16 cellular contexts compared by ENCODE assay signal in the genomic region with DNA sequence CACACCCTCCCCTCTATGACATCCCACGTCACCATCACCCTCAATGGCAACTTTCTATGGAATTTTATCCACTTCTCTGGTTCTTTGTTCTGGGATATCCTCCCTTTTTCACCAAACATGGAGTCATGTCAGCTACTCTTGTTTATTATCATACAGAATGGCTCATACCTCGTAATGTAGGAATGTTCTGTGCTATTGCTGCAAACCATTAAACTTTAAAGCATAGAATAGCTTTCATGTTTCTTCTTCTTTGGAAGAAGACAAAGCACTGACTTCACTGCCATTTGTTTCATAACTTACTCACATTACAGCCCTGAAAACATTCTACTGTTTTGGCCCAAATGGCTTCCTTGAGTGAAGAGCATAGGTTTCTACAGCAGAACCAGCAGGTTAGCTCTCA.
A peak's percentile ranks its signal among the peaks of the same experiment; 100 is the strongest.
DNase-seq lines count a peak whose midpoint lies in the region; FAIRE-seq and TF ChIP-seq lines count a peak whose summit lies in the region.
"Had no signal": no experiment of that assay in that cellular context is flagged by ENCODE, and none has a peak within 500 bp of the region (broad histone marks: within the 10 kb centered on the region; RNA-seq: fewer than 3 reads in every experiment).

No MANE protein-coding gene starts in this region.

- peak overlapping the region; percentile 40 for H3K9ac ChIP-seq in astrocyte (ENCODE audit: low read length)

- no peak overlapping the region for H2AFZ ChIP-seq in ACC112 (ENCODE audit: low read length, unreplicated experiment)
- no peak overlapping the region for H2AFZ ChIP-seq in astrocyte (ENCODE audit: low read depth, low read length)
- no peak overlapping the region for H2AFZ ChIP-seq in osteoblast (ENCODE audit: low read length)

- H3K4me2 ChIP-seq in astrocyte (ENCODE audit: low read length) (peak overlapping the region; percentile 70), osteoblast (ENCODE audit: insufficient read depth, low read length) (no peak overlapping the region)

- in situ Hi-C loops in GM13977 (cut with MboI; ENCODE audit: low pct_unique_long_range_greater_than_20kb, low sequenced_read_pairs, unreplicated experiment) = no loop called here

- H3K4me1 ChIP-seq in ACC112 (ENCODE audit: control insufficient read depth, insufficient read depth, low read length, unreplicated experiment) = peaks cover 16% of the 10 kb centered on the region
- H3K4me1 ChIP-seq in astrocyte (ENCODE audit: insufficient read depth, low read length) = peaks cover 19% of the 10 kb centered on the region
- H3K4me1 ChIP-seq in osteoblast (ENCODE audit: insufficient read depth, low read length) = peaks cover 25% of the 10 kb centered on the region
- H3K4me1 ChIP-seq: HAP-1 had no signal

- FAIRE-seq in astrocyte (lab: Jason Lieb, UNC) = no peak
- FAIRE-seq: A204.1 had no signal

- H3K27me3 ChIP-seq in ACC112 (ENCODE audit: insufficient read depth, low read length) (no peaks in the 10 kb centered on the region), astrocyte (ENCODE audit: insufficient read depth, low read length) (no peaks in the 10 kb centered on the region), osteoblast (ENCODE audit: insufficient read depth, low read length) (no peaks in the 10 kb centered on the region)

- no peaks in the 10 kb centered on the region for H3K36me3 Mint-ChIP-seq in astrocyte (ENCODE audit: low read depth, unreplicated experiment)
- H3K36me3 Mint-ChIP-seq: CD14-positive monocyte had no signal

- no peaks in the 10 kb centered on the region for H3K36me3 ChIP-seq in ACC112 (ENCODE audit: insufficient read depth, low read length)
- H3K36me3 ChIP-seq in astrocyte (ENCODE audit: insufficient read depth, low read length) = no peaks in the 10 kb centered on the region
- no peaks in the 10 kb centered on the region for H3K36me3 ChIP-seq in osteoblast (ENCODE audit: insufficient read depth, low read length)
- H3K36me3 ChIP-seq: HAP-1 had no signal

- 0 out of 2 replicates have a peak overlapping the region, but pooled peaks have one; percentile 56 for H3K27ac ChIP-seq in ACC112 (ENCODE audit: low read depth, low read length)
- peak overlapping the region; percentile 91 for H3K27ac ChIP-seq in astrocyte (ENCODE audit: low read depth, low read length)
- peak overlapping the region; percentile 67 for H3K27ac ChIP-seq in osteoblast (ENCODE audit: low read depth, low read length)

- H3K4me3 ChIP-seq in ACC112 (ENCODE audit: low read depth, low read length) (no peak overlapping the region), astrocyte (ENCODE audit: insufficient read depth, low read depth, low read length) (no peak overlapping the region), fibroblast of the aortic adventitia (ENCODE audit: low read depth, low read length) (no peak overlapping the region), osteoblast (ENCODE audit: insufficient read depth, low read length) (no peak overlapping the region)
- H3K4me3 ChIP-seq: HAP-1 had no signal

- H3K9me3 ChIP-seq in astrocyte (ENCODE audit: insufficient read depth, low read depth, low read length) = no peaks in the 10 kb centered on the region
- H3K9me3 ChIP-seq in osteoblast (ENCODE audit: low read depth, low read length) = no peaks in the 10 kb centered on the region
- H3K9me3 ChIP-seq: HAP-1 had no signal

- H3K4me1 Mint-ChIP-seq in astrocyte (ENCODE audit: low read depth, unreplicated experiment) = peaks cover 31% of the 10 kb centered on the region

- H3K4me3 Mint-ChIP-seq in astrocyte (ENCODE audit: unreplicated experiment) = no peak overlapping the region
- H3K4me3 Mint-ChIP-seq: CD14-positive monocyte, IgD-negative memory B cell had no signal

- no peak overlapping the region for H3K27ac Mint-ChIP-seq in astrocyte (ENCODE audit: unreplicated experiment)

- H3K27me3 Mint-ChIP-seq in astrocyte (ENCODE audit: low read depth, unreplicated experiment) = no peaks in the 10 kb centered on the region
- H3K27me3 Mint-ChIP-seq: IgD-negative memory B cell had no signal

- H4K20me1 ChIP-seq in astrocyte (ENCODE audit: insufficient read depth, low read length) (no peaks in the 10 kb centered on the region), osteoblast (ENCODE audit: insufficient read depth, low read length) (no peaks in the 10 kb centered on the region)

- DNase-seq in astrocyte (ENCODE audit: low read depth) = peak; percentile 24
- DNase-seq in fibroblast of the aortic adventitia (ENCODE audit: low read depth) = peak; percentile 31
- no peak for DNase-seq in osteoblast (ENCODE audit: insufficient read length, low spot score, missing footprints)
- DNase-seq in DMS 273 (lab: John Stamatoyannopoulos, UW; ENCODE audit: unreplicated experiment) = no peak
- no peak for DNase-seq in GM03348 (ENCODE audit: low spot score)
- no peak for DNase-seq in GM13977 (ENCODE audit: low spot score)
- DNase-seq: NCI-H1105 treated with DMSO at 0.1 percent for 48 hours, NCI-H187, NCI-H345, NCI-H526, SHP77 had no signal

- TF ChIP-seq CTCF in astrocyte (IDR thresholded peaks at IDR 0.05; ENCODE audit: insufficient read depth, low read depth, low read length) (no peak), fibroblast of the aortic adventitia (IDR thresholded peaks at IDR 0.05; ENCODE audit: insufficient read depth, low read length) (no peak), osteoblast (IDR thresholded peaks at IDR 0.05; ENCODE audit: extremely low read depth, low read depth, low read length) (no peak), GM13977 (IDR thresholded peaks at IDR 0.05; ENCODE audit: extremely low read depth, insufficient read depth, missing control alignments) (no peak)

- no peaks in the 10 kb centered on the region for H3K9me3 Mint-ChIP-seq in astrocyte (ENCODE audit: unreplicated experiment)
- H3K9me3 Mint-ChIP-seq: IgD-negative memory B cell had no signal

- H3K79me2 ChIP-seq in ACC112 (ENCODE audit: control insufficient read depth, insufficient read depth, low read length, unreplicated experiment) (no peaks in the 10 kb centered on the region), astrocyte (ENCODE audit: insufficient read depth, low read length) (no peaks in the 10 kb centered on the region), osteoblast (ENCODE audit: insufficient read depth, low read length) (no peaks in the 10 kb centered on the region)

Comparison
In these comparisons a context has a peak if more than half of its experiments do, and no peak if none do; other contexts are left out.
1. DNase-seq: peak in astrocyte (single experiment) and fibroblast of the aortic adventitia (single experiment); none in osteoblast (single experiment), DMS 273 (single experiment), GM03348 (single experiment) and GM13977 (single experiment).
2. Peak in every context shown above with its lines, with median percentiles within 50 percentile points of each other: H3K27ac ChIP-seq.